In genomic region chr17:6800422-6801027, GRCh38 we compare ENCODE assay signal across 25 cellular contexts. TPM values are rescaled to one million over a fixed set of nuclear protein-coding genes. Genes with fewer than 3 reads are reported as not detected.
DNase-seq lines count a peak whose midpoint lies in the region; ATAC-seq and TF ChIP-seq lines count a peak whose summit lies in the region.
"Had no signal": no experiment of that assay in that cellular context is flagged by ENCODE, and none has a peak within 500 bp of the region (broad histone marks: within the 10 kb centered on the region; RNA-seq: fewer than 3 reads in every experiment).

No MANE protein-coding gene starts in this region.

- no peak overlapping the region for H4K8ac ChIP-seq in mesendoderm (ENCODE audit: low read depth, low read length)

- no peaks in the 10 kb centered on the region for H3K4me1 ChIP-seq in mesendoderm (ENCODE audit: control insufficient read depth, low read depth, low read length)
- H3K4me1 ChIP-seq: BE2C, stomach had no signal

- peak; percentile 17 for DNase-seq in 8988T
- DNase-seq in AG09309 (ENCODE audit: low read depth) = no peak
- peak; percentile 31 for DNase-seq in WTC11 (ENCODE audit: low spot score)
- peak; percentile 73 for DNase-seq in mesendoderm
- DNase-seq in COLO829 (ENCODE audit: low spot score) = no peak
- DNase-seq: activated gamma-delta T cell treated with Interleukin-2 at 50 U/mL for 16 hours, amygdala, BE2C, HCEC 1CT, MM.1S, NCI-H1694, NCI-H226, nucleus accumbens, right lobe of liver, stomach, trophoblast cell had no signal

- peak; percentile 80 for ATAC-seq in WTC11
- ATAC-seq in HG02571 (IDR thresholded peaks at IDR 0.05; ENCODE audit: unreplicated experiment) = no peak
- no peak for ATAC-seq in GM21717 (IDR thresholded peaks at IDR 0.05; ENCODE audit: unreplicated experiment)
- ATAC-seq: activated CD4-positive, CD25-positive, alpha-beta regulatory T cell treated with anti-CD3 and anti-CD28 coated beads, Interleukin-2, amount 50 U/mL, for 24 hours; right lobe of liver had no signal

- H3K27ac Mint-ChIP-seq in WTC11 = no peak overlapping the region

- H3K4me1 Mint-ChIP-seq in WTC11 = peaks cover 20% of the 10 kb centered on the region
- H3K4me1 Mint-ChIP-seq: IgD-negative memory B cell had no signal

- no peak overlapping the region for H3K4me3 ChIP-seq in AG09309 (ENCODE audit: control insufficient read depth, low read depth, low read length)
- H3K4me3 ChIP-seq in mesendoderm (ENCODE audit: low read length) = no peak overlapping the region
- H3K4me3 ChIP-seq: right lobe of liver, SK-N-MC, stomach had no signal

- H3K27me3 Mint-ChIP-seq in WTC11 (ENCODE audit: low read depth) = peaks cover 12% of the 10 kb centered on the region

- no peak overlapping the region for H2BK5ac ChIP-seq in mesendoderm (ENCODE audit: low read length)

- no CpG with 5 or more reads among the region's 13 CpGs for WGBS in mesendoderm (ENCODE audit: extremely low coverage, insufficient coverage, low lambda C conversion rate)

- H3K56ac ChIP-seq in mesendoderm (ENCODE audit: low read length) = no peak overlapping the region

- H3K79me1 ChIP-seq in mesendoderm (ENCODE audit: low read length) = no peaks in the 10 kb centered on the region

- no peak overlapping the region for H2BK120ac ChIP-seq in mesendoderm (ENCODE audit: low read depth, low read length)

- no peak overlapping the region for H3K4me3 Mint-ChIP-seq in WTC11
- H3K4me3 Mint-ChIP-seq: IgD-negative memory B cell had no signal

- H2AK5ac ChIP-seq in mesendoderm (ENCODE audit: low read length) = no peak overlapping the region

- TF ChIP-seq CTCF in AG09309 (IDR thresholded peaks at IDR 0.05; ENCODE audit: control insufficient read depth, insufficient read depth, low read depth, low read length, missing control alignments) (peak; percentile 68), WTC11 (IDR thresholded peaks at IDR 0.05) (no peak)

- no peaks in the 10 kb centered on the region for H3K36me3 Mint-ChIP-seq in WTC11
- H3K36me3 Mint-ChIP-seq: IgD-negative memory B cell had no signal

- no peak overlapping the region for H4K5ac ChIP-seq in mesendoderm (ENCODE audit: low read length)

- no peak overlapping the region for H3K4me2 ChIP-seq in mesendoderm (ENCODE audit: low read length)

- H3K27me3 ChIP-seq in mesendoderm (ENCODE audit: insufficient read depth, low read length, poor library complexity) = no peaks in the 10 kb centered on the region
- H3K27me3 ChIP-seq: BE2C, right lobe of liver had no signal

- no peak overlapping the region for H3K27ac ChIP-seq in mesendoderm (ENCODE audit: low read depth, low read length)
- H3K27ac ChIP-seq: right lobe of liver, SK-N-MC, stomach had no signal

- no peak overlapping the region for H3K18ac ChIP-seq in mesendoderm (ENCODE audit: low read length)

- H3K9me3 Mint-ChIP-seq in WTC11 = no peaks in the 10 kb centered on the region
- H3K9me3 Mint-ChIP-seq: IgD-negative memory B cell had no signal

- no peak overlapping the region for H3K4ac ChIP-seq in mesendoderm (ENCODE audit: low read depth, low read length)

- CTCF ChIA-PET in WTC11 (lab: Charles Lee) = interaction anchor here (0.6 to 2.5 kb wide), 8 partner anchors 24 to 135 kb away, joined by 3 to 7 read pairs (median 4); partner anchors contain the start of genes FBXO39 and SLC13A5

- H3K9ac ChIP-seq in mesendoderm (ENCODE audit: low read length) = no peak overlapping the region

- no peak overlapping the region for H2BK15ac ChIP-seq in mesendoderm (replicated peaks; ENCODE audit: low read depth)

- H3K23ac ChIP-seq in mesendoderm (ENCODE audit: low read length) = no peak overlapping the region

- H3K79me2 ChIP-seq in mesendoderm (ENCODE audit: control insufficient read depth, insufficient read depth, low read length) = no peaks in the 10 kb centered on the region

- POLR2A ChIA-PET in WTC11 (lab: Charles Lee) = no interaction called here

- no peaks in the 10 kb centered on the region for H3K36me3 ChIP-seq in mesendoderm (ENCODE audit: control insufficient read depth, insufficient read depth, low read length)
- H3K36me3 ChIP-seq: BE2C, right lobe of liver, stomach had no signal

TF ChIP-seq in WTC11, 78 proteins besides CTCF, POLR2A, EP300 and RAD21 (continues in another document):
- TF ChIP-seq NR1H2 (CRISPR knock-in tag; IDR thresholded peaks at IDR 0.05) = no peak
- TF ChIP-seq ZNF121 (CRISPR knock-in tag; IDR thresholded peaks at IDR 0.05) = no peak
- TF ChIP-seq ZNF263 (CRISPR knock-in tag; IDR thresholded peaks at IDR 0.05; ENCODE audit: low read depth) = no peak
- no peak for TF ChIP-seq HMGA2 (CRISPR knock-in tag; IDR thresholded peaks at IDR 0.05)
- no peak for TF ChIP-seq ATF6 (CRISPR knock-in tag; IDR thresholded peaks at IDR 0.05)
- TF ChIP-seq E2F4 (CRISPR knock-in tag; IDR thresholded peaks at IDR 0.05; ENCODE audit: borderline replicate concordance, low read depth) = no peak
- TF ChIP-seq GABPB1 (CRISPR knock-in tag; IDR thresholded peaks at IDR 0.05) = no peak
- TF ChIP-seq ZMAT4 (CRISPR knock-in tag; IDR thresholded peaks at IDR 0.05) = no peak
- no peak for TF ChIP-seq AFF4 (CRISPR knock-in tag; IDR thresholded peaks at IDR 0.05; ENCODE audit: borderline replicate concordance)
- no peak for TF ChIP-seq USF1 (CRISPR knock-in tag; IDR thresholded peaks at IDR 0.05)
- TF ChIP-seq TEAD1 (CRISPR knock-in tag; IDR thresholded peaks at IDR 0.05) = no peak
- no peak for TF ChIP-seq ZNF416 (CRISPR knock-in tag; IDR thresholded peaks at IDR 0.05)
- TF ChIP-seq GTF2I (CRISPR knock-in tag; conservative IDR thresholded peaks at IDR 0.05) = no peak

RNA-seq across cellular contexts. Expression of gene FBXO39, which starts 24.5 kb away (rescaled TPM):
- not detected in 3 replicates for total RNA-seq in WTC11 (2021)
- polyA plus RNA-seq in mesendoderm (2013, experiment 1 of 2) = not detected
- polyA plus RNA-seq in mesendoderm (2013, experiment 2 of 2) = not detected
- total RNA-seq: cardiac septum had no signal
- polyA plus RNA-seq: IgD-negative memory B cell had no signal

RNA-seq across cellular contexts. Expression of gene TEKT1, which starts 31.0 kb away (rescaled TPM):
- total RNA-seq in WTC11 (2021) = 0.37 TPM in 1 of 3 replicates, not detected in the others
- not detected for polyA plus RNA-seq in mesendoderm (2013, experiment 1 of 2)
- not detected for polyA plus RNA-seq in mesendoderm (2013, experiment 2 of 2)
- total RNA-seq: cardiac septum, dermis microvascular lymphatic vessel endothelial cell, mucosa of gallbladder, right lobe of liver had no signal
- polyA plus RNA-seq: esophagus, IgD-negative memory B cell, stomach had no signal

RNA-seq across cellular contexts. Expression of gene XAF1, which starts 44.7 kb away (rescaled TPM):
- 0.16 to 0.37 TPM (median 0.20 TPM) in 3 replicates for total RNA-seq in WTC11 (2021)
- polyA plus RNA-seq in mesendoderm (2013, experiment 1 of 2) = 0.04 TPM
- 0.08 TPM for polyA plus RNA-seq in mesendoderm (2013, experiment 2 of 2)

Comparison
In these comparisons a context has a peak if more than half of its experiments do, and no peak if none do; other contexts are left out.
1. DNase-seq: peak in 8988T (single experiment), WTC11 (single experiment) and mesendoderm (single experiment); none in AG09309 (single experiment) and COLO829 (single experiment).